ENCODE assay signal across 1 cellular context in genomic region chr20:1323830-1324597, GRCh38.
TF ChIP-seq lines count a peak whose summit lies in the region.

No MANE protein-coding gene starts in this region.

TF ChIP-seq in GM23338, 12 proteins besides CTCF, POLR2A, EP300 and RAD21 (continued from another document):
- TF ChIP-seq ETS1 (IDR thresholded peaks at IDR 0.05) (no peak), REST (IDR thresholded peaks at IDR 0.05; ENCODE audit: unreplicated experiment) (no peak), EZH2phosphoT487 (IDR thresholded peaks at IDR 0.05; ENCODE audit: unreplicated experiment) (no peak)
